23 cellular contexts compared by ENCODE assay signal in the genomic region with DNA sequence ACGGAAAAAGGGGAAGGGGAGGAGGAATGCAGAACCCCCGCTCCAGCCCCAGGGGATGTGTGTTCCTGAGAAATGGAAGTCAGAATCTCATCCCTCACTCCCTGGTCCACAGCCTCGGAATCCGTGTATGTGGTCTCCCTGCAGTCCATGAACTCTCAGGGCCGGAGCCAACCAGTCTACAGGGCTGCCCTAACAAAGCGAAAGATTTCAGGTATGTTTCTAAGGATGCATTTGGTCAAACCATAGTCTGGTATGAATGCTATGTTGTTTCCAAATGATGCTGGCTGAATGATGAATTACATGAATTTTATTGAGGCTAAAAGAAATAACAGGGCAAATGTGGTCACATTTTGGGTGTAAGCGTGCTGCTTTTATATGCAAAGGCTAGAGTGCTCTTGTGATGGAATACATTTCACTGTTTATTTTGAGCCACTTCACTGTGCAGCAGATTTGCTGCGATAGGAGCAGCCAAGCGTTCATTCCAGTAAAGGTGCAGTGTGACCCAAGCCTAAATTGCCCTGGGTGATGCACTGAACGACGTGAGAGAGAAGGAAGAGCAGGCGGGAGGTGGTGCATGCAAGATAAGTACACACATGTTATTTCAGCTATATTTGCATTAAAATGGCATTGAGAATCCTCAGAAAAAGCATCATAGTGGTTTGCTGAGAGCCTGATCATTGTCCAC. TPM values are rescaled to one million over a fixed set of nuclear protein-coding genes. Genes with fewer than 3 reads are reported as not detected.
DNase-seq lines count a peak whose midpoint lies in the region; ATAC-seq lines count a peak whose summit lies in the region.
"Had no signal": no experiment of that assay in that cellular context is flagged by ENCODE, and none has a peak within 500 bp of the region (broad histone marks: within the 10 kb centered on the region; RNA-seq: fewer than 3 reads in every experiment).

No MANE protein-coding gene starts in this region.

- no peaks in the 10 kb centered on the region for H3K9me3 ChIP-seq in Karpas-422 (ENCODE audit: low read length)
- H3K9me3 ChIP-seq: MG63, SJSA1 had no signal

- peak overlapping the region; percentile 79 for H3K4me3 ChIP-seq in Karpas-422 (ENCODE audit: low read length)
- H3K4me3 ChIP-seq: MG63, SJSA1 had no signal

- H3K27me3 ChIP-seq in Karpas-422 (ENCODE audit: low read length) = no peaks in the 10 kb centered on the region
- H3K27me3 ChIP-seq: MG63, SJSA1 had no signal

- H3K4me1 ChIP-seq in Karpas-422 (ENCODE audit: low read length) = peaks cover 89% of the 10 kb centered on the region

- H4K20me1 ChIP-seq in Karpas-422 (ENCODE audit: insufficient read depth, low read depth, low read length) = no peaks in the 10 kb centered on the region

- intact Hi-C loops in sciatic nerve (cut with DNase I) = no loop called here

- ATAC-seq in sciatic nerve = no peak

- H3K9ac ChIP-seq in Karpas-422 (ENCODE audit: low read length) = peak overlapping the region; percentile 88

- peaks cover 48% of the 10 kb centered on the region for H3K79me2 ChIP-seq in Karpas-422 (ENCODE audit: low read length)

- H3K27ac ChIP-seq in Karpas-422 (ENCODE audit: low read length) = peak overlapping the region; percentile 100
- H3K27ac ChIP-seq: HL-60, SJSA1 had no signal

- H3K36me3 ChIP-seq in Karpas-422 (ENCODE audit: insufficient read depth, low read length) = peaks cover 46% of the 10 kb centered on the region
- H3K36me3 ChIP-seq: MG63 had no signal

- no peak overlapping the region for H2AFZ ChIP-seq in Karpas-422 (ENCODE audit: low read length)

- DNase-seq in NCI-H1417 (lab: John Stamatoyannopoulos, UW) (peak in 2 of 3 experiments; percentile 23 to 84), NCI-H1417 treated with DMSO at 0.1 percent for 48 hours (lab: John Stamatoyannopoulos, UW) (no peak), Karpas-422 (peak; percentile 98), NCI-H345 treated with DMSO at 0.1 percent for 48 hours (lab: John Stamatoyannopoulos, UW; ENCODE audit: unreplicated experiment) (peak; percentile 56), left kidney (ENCODE audit: low read depth, low spot score) (peak; percentile 41), sciatic nerve (ENCODE audit: low spot score) (no peak), DMS53 treated with DMSO at 0.1 percent for 48 hours (lab: John Stamatoyannopoulos, UW; ENCODE audit: unreplicated experiment) (no peak)
- DNase-seq in stimulated activated CD4-positive, alpha-beta T cell treated with anti-CD3 and anti-CD28 coated beads, Interleukin-1b, Interleukin-23, amount 100 ng/mL, for 48 hours = no peak
- DNase-seq: 8988T; CD4-positive, CD25-positive, alpha-beta regulatory T cell; COR-L47; DMS 273 treated with DMSO at 0.1 percent for 48 hours; H9; Kasumi-1; MG63; NCI-H1105; NCI-H1694 treated with DMSO at 0.1 percent for 48 hours; NCI-H510A treated with DMSO at 0.1 percent for 48 hours; NCI-H774 had no signal

- peak overlapping the region; percentile 92 for H3K4me2 ChIP-seq in Karpas-422 (ENCODE audit: low read depth, low read length, poor library complexity, severe bottlenecking)

- no peaks in the 10 kb centered on the region for H3K9me2 ChIP-seq in Karpas-422 (replicated peaks; ENCODE audit: insufficient read depth, low read length)

RNA-seq across cellular contexts. Expression of a gene that starts 52.4 kb away (rescaled TPM):
- total RNA-seq in Karpas-422 (2014; rRNA removed; shearing (Covaris generic); ENCODE audit: low replicate concordance) = 73.2 and 90.0 TPM in 2 replicates
- 13.7 TPM for total RNA-seq in sciatic nerve
- total RNA-seq: CD4-positive, CD25-positive, alpha-beta regulatory T cell; HT1080; T-helper 2 cell treated with Interferon-gamma antibody and Interleukin-4, amounts not matched to agents 100 ng/mL and 5 ng/mL, for 36 hours had no signal

Comparison
In these comparisons a context has a peak if more than half of its experiments do, and no peak if none do; other contexts are left out.
1. DNase-seq: peak in NCI-H1417 (2 of 3), Karpas-422 (single experiment), NCI-H345 treated with DMSO at 0.1 percent for 48 hours (single experiment) and left kidney (single experiment); none in NCI-H1417 treated with DMSO at 0.1 percent for 48 hours (single experiment), stimulated activated CD4-positive, alpha-beta T cell treated with anti-CD3 and anti-CD28 coated beads, Interleukin-1b, Interleukin-23, amount 100 ng/mL, for 48 hours (single experiment), sciatic nerve (single experiment) and DMS53 treated with DMSO at 0.1 percent for 48 hours (single experiment).